In the genomic region with DNA sequence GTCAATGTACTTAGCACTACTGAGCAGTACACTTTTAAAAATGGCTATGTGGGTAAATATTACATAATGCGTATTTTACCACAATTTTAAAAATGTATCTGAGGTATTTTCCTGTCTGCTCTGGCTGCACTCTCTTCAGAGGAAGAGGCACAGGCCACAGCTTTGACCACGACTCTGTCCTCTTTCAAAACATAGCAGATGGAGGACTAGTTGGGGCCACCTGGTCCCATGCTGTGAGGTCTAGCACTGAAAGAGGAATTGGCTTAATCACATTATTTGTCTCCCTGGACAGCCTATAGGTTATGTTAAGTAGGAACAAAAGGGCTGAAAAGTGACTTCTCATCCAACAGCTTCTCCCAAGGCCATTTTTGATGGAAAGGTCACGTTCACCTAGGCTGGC, we compare ENCODE assay signal across 28 cellular contexts. TPM values are rescaled to one million over a fixed set of nuclear protein-coding genes. Genes with fewer than 3 reads are reported as not detected.
DNase-seq lines count a peak whose midpoint lies in the region; ATAC-seq and TF ChIP-seq lines count a peak whose summit lies in the region.
"Had no signal": no experiment of that assay in that cellular context is flagged by ENCODE, and none has a peak within 500 bp of the region (broad histone marks: within the 10 kb centered on the region; RNA-seq: fewer than 3 reads in every experiment).

No MANE protein-coding gene starts in this region.

- DNase-seq in NCI-H82 (lab: John Stamatoyannopoulos, UW) (peak; percentile 76), UCSD-AML1 (lab: John Stamatoyannopoulos, UW; ENCODE audit: unreplicated experiment) (peak; percentile 15), NCI-H524 treated with DMSO at 0.1 percent for 48 hours (lab: John Stamatoyannopoulos, UW) (no peak), endodermal cell (no peak)
- DNase-seq in stimulated activated naive CD4-positive, alpha-beta T cell treated with Interleukin-2 at 50 U/mL for 16 hours (lab: John Stamatoyannopoulos, UW), result no peak
- DNase-seq: activated CD4-positive, alpha-beta T cell treated with anti-CD3 and anti-CD28 coated beads for 48 hours; body of pancreas; CD4-positive, alpha-beta memory T cell; DMS 273 treated with DMSO at 0.1 percent for 48 hours; effector CD8-positive, alpha-beta T cell; gastrocnemius medialis; kidney glomerular epithelial cell; NCI-H1417; NCI-H2107; NCI-H510A treated with DMSO at 0.1 percent for 48 hours; occipital lobe; PC-3; right cardiac atrium; Right ventricle myocardium superior; stimulated activated CD4-positive, alpha-beta T cell treated with anti-CD3 and anti-CD28 coated beads, Interleukin-4, amount 100 ng/mL, for 24 hours; stimulated activated naive CD8-positive, alpha-beta T cell treated with anti-CD3 and anti-CD28 coated beads, Interleukin-15, amount 100 ng/mL, for 72 hours had no signal

- no peak overlapping the region for H3K4me3 ChIP-seq in endodermal cell (ENCODE audit: low read length)
- H3K4me3 ChIP-seq: body of pancreas, gastrocnemius medialis, tibial nerve had no signal

- H3K9me3 Mint-ChIP-seq in nephron, result no peaks in the 10 kb centered on the region
- H3K9me3 Mint-ChIP-seq in endodermal cell, result no peaks in the 10 kb centered on the region
- H3K9me3 Mint-ChIP-seq: activated T-helper 17 cell treated with anti-CD3 and anti-CD28 coated beads, Interleukin-2, amount 50 U/mL, for 72 hours; stimulated activated naive CD8-positive, alpha-beta T cell treated with anti-CD3 and anti-CD28 coated beads, Interleukin-15, amount 100 ng/mL, for 72 hours had no signal

- H3K27ac Mint-ChIP-seq in nephron (peak overlapping the region; percentile 88 to 95 (median 92)), endodermal cell (no peak overlapping the region)
- H3K27ac Mint-ChIP-seq: activated naive CD8-positive, alpha-beta T cell; activated T-helper 17 cell treated with anti-CD3 and anti-CD28 coated beads, Interleukin-2, amount 50 U/mL, for 72 hours; stimulated activated naive CD8-positive, alpha-beta T cell treated with anti-CD3 and anti-CD28 coated beads, Interleukin-15, amount 100 ng/mL, for 72 hours had no signal

- no peaks in the 10 kb centered on the region for H3K9me3 ChIP-seq in endodermal cell (ENCODE audit: control insufficient read depth, low read length)
- H3K9me3 ChIP-seq: body of pancreas, gastrocnemius medialis, tibial nerve had no signal

- no peaks in the 10 kb centered on the region for H3K36me3 ChIP-seq in endodermal cell (ENCODE audit: control insufficient read depth, insufficient read depth, low read length)
- H3K36me3 ChIP-seq: gastrocnemius medialis, tibial nerve had no signal

- no peaks in the 10 kb centered on the region for H3K27me3 ChIP-seq in endodermal cell (ENCODE audit: control insufficient read depth, insufficient read depth, low read length, poor library complexity, severe bottlenecking)
- H3K27me3 ChIP-seq: body of pancreas had no signal

- peak; percentile 47 for ATAC-seq in HG02885 (IDR thresholded peaks at IDR 0.05; ENCODE audit: poor library complexity, unreplicated experiment)
- ATAC-seq: activated T-helper 17 cell treated with anti-CD3 and anti-CD28 coated beads, Interleukin-2, amount 50 U/mL, for 72 hours; body of pancreas; esophagus mucosa; gastrocnemius medialis; HCT116; PC-3; right cardiac atrium; stimulated activated naive CD8-positive, alpha-beta T cell treated with anti-CD3 and anti-CD28 coated beads, Interleukin-15, amount 100 ng/mL, for 72 hours had no signal

- H3K27me3 Mint-ChIP-seq in nephron (ENCODE audit: low read depth), result no peaks in the 10 kb centered on the region
- H3K27me3 Mint-ChIP-seq in endodermal cell (ENCODE audit: insufficient read depth), result peaks cover 24% of the 10 kb centered on the region
- H3K27me3 Mint-ChIP-seq: activated naive CD8-positive, alpha-beta T cell; activated T-helper 17 cell treated with anti-CD3 and anti-CD28 coated beads, Interleukin-2, amount 50 U/mL, for 72 hours; CD4-positive, alpha-beta memory T cell; stimulated activated naive CD8-positive, alpha-beta T cell treated with anti-CD3 and anti-CD28 coated beads, Interleukin-15, amount 100 ng/mL, for 72 hours had no signal

- H3K9ac ChIP-seq in endodermal cell (ENCODE audit: extremely low read depth, low read length, poor library complexity, severe bottlenecking), result no peak overlapping the region

- H3K36me3 Mint-ChIP-seq in nephron (ENCODE audit: low read depth) (no peaks in the 10 kb centered on the region), endodermal cell (ENCODE audit: low read depth) (no peaks in the 10 kb centered on the region)
- H3K36me3 Mint-ChIP-seq: activated naive CD8-positive, alpha-beta T cell; CD4-positive, alpha-beta memory T cell had no signal

- 91% methylated on average over 2 of the region's 3 CpGs; no CpG with 5 or more reads in 1 of the 2 experiments for WGBS in endodermal cell (ENCODE audit: insufficient coverage in 1 of 2, insufficient read length in 1 of 2), 2 experiments

- no peak overlapping the region for H3K27ac ChIP-seq in endodermal cell (ENCODE audit: low read depth, low read length)
- H3K27ac ChIP-seq: body of pancreas, gastrocnemius medialis, tibial nerve had no signal

- no peaks in the 10 kb centered on the region for H3K4me1 ChIP-seq in endodermal cell (ENCODE audit: control insufficient read depth, insufficient read depth, low read length)
- H3K4me1 ChIP-seq: body of pancreas, gastrocnemius medialis had no signal

- no peak for TF ChIP-seq CTCF in nephron (IDR thresholded peaks at IDR 0.05; ENCODE audit: unreplicated experiment in 3 of 3)
- TF ChIP-seq CTCF in endodermal cell (conservative IDR thresholded peaks at IDR 0.05), result no peak

- H3K4me3 Mint-ChIP-seq in nephron (no peak overlapping the region), endodermal cell (no peak overlapping the region)
- H3K4me3 Mint-ChIP-seq: activated naive CD8-positive, alpha-beta T cell; activated T-helper 17 cell treated with anti-CD3 and anti-CD28 coated beads, Interleukin-2, amount 50 U/mL, for 72 hours; CD4-positive, alpha-beta memory T cell; stimulated activated naive CD8-positive, alpha-beta T cell treated with anti-CD3 and anti-CD28 coated beads, Interleukin-15, amount 100 ng/mL, for 72 hours had no signal

- peaks cover 32% of the 10 kb centered on the region for H3K4me1 Mint-ChIP-seq in nephron
- H3K4me1 Mint-ChIP-seq in endodermal cell, result peaks cover 15% of the 10 kb centered on the region
- H3K4me1 Mint-ChIP-seq: activated T-helper 17 cell treated with anti-CD3 and anti-CD28 coated beads, Interleukin-2, amount 50 U/mL, for 72 hours; CD4-positive, alpha-beta memory T cell; stimulated activated naive CD8-positive, alpha-beta T cell treated with anti-CD3 and anti-CD28 coated beads, Interleukin-15, amount 100 ng/mL, for 72 hours had no signal

RNA-seq across cellular contexts. Expression of gene KCNE5, which starts 5.2 kb away (rescaled TPM):
- 1 to 10 TPM; 2.4 to 4.6 TPM for total RNA-seq in endodermal cell
- 0.64 TPM for polyA plus RNA-seq in endodermal cell (2013, experiment 1 of 2)
- 1.2 TPM for polyA plus RNA-seq in endodermal cell (2013, experiment 2 of 2)
- total RNA-seq: body of pancreas, esophagus mucosa, PC-3 had no signal
- polyA plus RNA-seq: CD4-positive, alpha-beta memory T cell had no signal

Comparison
In these comparisons a context has a peak if more than half of its experiments do, and no peak if none do; other contexts are left out.
1. DNase-seq: peak in NCI-H82 (single experiment) and UCSD-AML1 (single experiment); none in stimulated activated naive CD4-positive, alpha-beta T cell treated with Interleukin-2 at 50 U/mL for 16 hours (single experiment), NCI-H524 treated with DMSO at 0.1 percent for 48 hours (single experiment) and endodermal cell (single experiment).